ENCODE assay signal across 21 cellular contexts in the genomic region with DNA sequence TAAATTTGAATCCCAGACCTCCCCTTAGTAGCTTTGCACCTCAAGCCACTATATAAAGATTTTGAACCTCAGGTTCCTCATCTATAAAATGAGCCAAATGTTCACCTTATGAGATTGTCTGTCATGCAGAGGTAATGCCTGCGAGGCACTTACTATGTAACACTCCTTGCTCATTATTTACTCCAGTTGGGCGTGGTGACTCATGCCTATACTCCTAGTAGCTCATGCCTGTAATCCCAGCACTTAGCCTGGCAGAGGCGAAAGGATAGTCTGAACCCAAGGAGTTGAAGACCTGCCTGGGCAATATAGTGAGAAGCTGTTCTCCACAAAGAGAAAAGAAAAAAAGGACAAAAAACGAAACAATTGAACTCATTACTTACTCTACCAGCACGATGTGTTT.
A peak's percentile ranks its signal among the peaks of the same experiment; 100 is the strongest.
DNase-seq lines count a peak whose midpoint lies in the region; ATAC-seq, FAIRE-seq and TF ChIP-seq lines count a peak whose summit lies in the region.
"Had no signal": no experiment of that assay in that cellular context is flagged by ENCODE, and none has a peak within 500 bp of the region (broad histone marks: within the 10 kb centered on the region; RNA-seq: fewer than 3 reads in every experiment).

No MANE protein-coding gene starts in this region.

- H3K4me3 Mint-ChIP-seq in CD4-positive, alpha-beta memory T cell: peak overlapping the region in 1 of 8 donors; percentile 37
- no peak overlapping the region for H3K4me3 Mint-ChIP-seq in T-helper 17 cell
- H3K4me3 Mint-ChIP-seq: dendritic cell treated with granulocyte-macrophage colony-stimulating factor and Interleukin-4, amounts not matched to agents 40 ng/mL and 50 ng/mL, for 4 days; stimulated activated naive CD8-positive, alpha-beta T cell treated with anti-CD3 and anti-CD28 coated beads, Interleukin-15, Interleukin-2, amounts not matched to agents 100 ng/mL and 50 ng/mL, for 24 hours had no signal

- H3K9me1 ChIP-seq in keratinocyte (ENCODE audit: control insufficient read depth, extremely low read depth, insufficient read depth, low read length): no peaks in the 10 kb centered on the region

- CTCF ChIA-PET in CD4-positive, alpha-beta memory T cell (lab: Charles Lee; ENCODE audit: partially characterized antibody): no interaction called here
- CTCF ChIA-PET in HEK293 (lab: Yijun Ruan, JAX): no interaction called here

- peaks cover 43 to 49% of the 10 kb centered on the region in 2 donors for H3K36me3 Mint-ChIP-seq in CD4-positive, alpha-beta memory T cell
- peaks cover 13% of the 10 kb centered on the region for H3K36me3 Mint-ChIP-seq in T-helper 17 cell (ENCODE audit: low read depth)

- H3K4me3 ChIP-seq in CD4-positive, alpha-beta memory T cell (ENCODE audit: low read length in 2 of 2): no peak overlapping the region
- no peak overlapping the region for H3K4me3 ChIP-seq in HEK293 (ENCODE audit: low read depth, low read length)
- H3K4me3 ChIP-seq in keratinocyte (ENCODE audit: control insufficient read depth in 2 of 3, extremely low read depth in 1 of 3, insufficient read depth in 2 of 3, low read depth in 1 of 3, low read length in 3 of 3): no peak overlapping the region
- H3K4me3 ChIP-seq in left ventricle myocardium inferior: no peak overlapping the region
- H3K4me3 ChIP-seq: body of pancreas, gastrocnemius medialis, Peyer's patch had no signal

- H2AFZ ChIP-seq in keratinocyte (ENCODE audit: control insufficient read depth, low read length): no peak overlapping the region

- dilution Hi-C loops in keratinocyte (cut with MboI; ENCODE audit: extremely low pct_ligation_motif_present, low sequenced_read_pairs): no loop called here

- no peaks in the 10 kb centered on the region for H3K36me3 ChIP-seq in CD4-positive, alpha-beta memory T cell (ENCODE audit: insufficient read depth, low read length)
- H3K36me3 ChIP-seq in HEK293 (ENCODE audit: control insufficient read depth in 2 of 2, insufficient read depth in 1 of 2, low read length in 2 of 2) (no peaks in the 10 kb centered on the region), keratinocyte (ENCODE audit: control insufficient read depth in 2 of 2, extremely low read depth in 1 of 2, insufficient read depth in 2 of 2, low read length in 2 of 2) (peaks cover 0 to 1% of the 10 kb centered on the region in 2 experiments), left ventricle myocardium inferior (peaks cover 8% of the 10 kb centered on the region)
- H3K36me3 ChIP-seq: gastrocnemius medialis, Peyer's patch had no signal

- H3K9me3 ChIP-seq in CD4-positive, alpha-beta memory T cell (ENCODE audit: control insufficient read depth in 1 of 2, low read length in 2 of 2): no peaks in the 10 kb centered on the region
- no peaks in the 10 kb centered on the region for H3K9me3 ChIP-seq in HEK293 (ENCODE audit: control insufficient read depth, insufficient read depth, low read depth, low read length)
- H3K9me3 ChIP-seq in T-helper 17 cell (ENCODE audit: control insufficient read depth, low read length, poor library complexity, severe bottlenecking): no peaks in the 10 kb centered on the region
- H3K9me3 ChIP-seq in keratinocyte (ENCODE audit: control insufficient read depth, low read depth, low read length): no peaks in the 10 kb centered on the region
- no peaks in the 10 kb centered on the region for H3K9me3 ChIP-seq in left ventricle myocardium inferior (replicated peaks)
- H3K9me3 ChIP-seq: body of pancreas, gastrocnemius medialis, Peyer's patch had no signal

- H4K20me1 ChIP-seq in keratinocyte (ENCODE audit: control insufficient read depth, extremely low read depth, insufficient read depth, low read length): no peaks in the 10 kb centered on the region

- no peaks in the 10 kb centered on the region for H3K79me2 ChIP-seq in keratinocyte (ENCODE audit: control insufficient read depth, insufficient read depth, low read length)

- DNase-seq in CD4-positive, alpha-beta memory T cell: no peak
- DNase-seq in T-helper 17 cell (no peak), keratinocyte (ENCODE audit: low read depth, low spot score) (peak; percentile 28), NCI-H2029 (lab: John Stamatoyannopoulos, UW) (no peak), left ventricle myocardium inferior (no peak)
- DNase-seq in stimulated activated naive CD4-positive, alpha-beta T cell (lab: John Stamatoyannopoulos, UW): no peak
- DNase-seq: activated CD4-positive, alpha-beta T cell treated with anti-CD3 and anti-CD28 coated beads, Interleukin-2, amount 50 U/mL, for 1 hour; activated naive CD4-positive, alpha-beta T cell treated with anti-CD3 and anti-CD28 coated beads, Interleukin-2, amount 50 U/mL, for 16 hours; body of pancreas; gastrocnemius medialis; GOT3; NCI-H1092 treated with DMSO at 0.1 percent for 48 hours; NCI-H2107; Peyer's patch; right cardiac atrium had no signal

- H3K4me1 ChIP-seq in CD4-positive, alpha-beta memory T cell (ENCODE audit: insufficient read depth, low read length): peaks cover 90% of the 10 kb centered on the region
- H3K4me1 ChIP-seq in HEK293 (ENCODE audit: control insufficient read depth, insufficient read depth, low read length): peaks cover under 1% of the 10 kb centered on the region; the same call in 1 of the 2 replicates
- H3K4me1 ChIP-seq in keratinocyte (ENCODE audit: control insufficient read depth, extremely low read depth, insufficient read depth, low read length): peaks cover 5% of the 10 kb centered on the region
- peaks cover 34% of the 10 kb centered on the region for H3K4me1 ChIP-seq in left ventricle myocardium inferior

- intact Hi-C loops in CD4-positive, alpha-beta memory T cell (cut with micrococcal nuclease): no loop called here
- intact Hi-C loops in left ventricle myocardium inferior (cut with micrococcal nuclease): no loop called here

- H3K27me3 Mint-ChIP-seq in CD4-positive, alpha-beta memory T cell: no peaks in the 10 kb centered on the region
- H3K27me3 Mint-ChIP-seq in T-helper 17 cell: no peaks in the 10 kb centered on the region
- H3K27me3 Mint-ChIP-seq: dendritic cell treated with granulocyte-macrophage colony-stimulating factor and Interleukin-4, amounts not matched to agents 40 ng/mL and 50 ng/mL, for 4 days; stimulated activated naive CD8-positive, alpha-beta T cell treated with anti-CD3 and anti-CD28 coated beads, Interleukin-15, Interleukin-2, amounts not matched to agents 100 ng/mL and 50 ng/mL, for 24 hours had no signal

- FAIRE-seq in keratinocyte (lab: Jason Lieb, UNC): peak; percentile 75
- FAIRE-seq: TTC549 had no signal

- H3K9ac ChIP-seq in keratinocyte (ENCODE audit: control insufficient read depth, extremely low read depth, insufficient read depth, low read length): no peak overlapping the region

- no peaks in the 10 kb centered on the region for H3K9me3 Mint-ChIP-seq in CD4-positive, alpha-beta memory T cell
- H3K9me3 Mint-ChIP-seq: dendritic cell treated with granulocyte-macrophage colony-stimulating factor and Interleukin-4, amounts not matched to agents 40 ng/mL and 50 ng/mL, for 4 days; stimulated activated naive CD8-positive, alpha-beta T cell treated with anti-CD3 and anti-CD28 coated beads, Interleukin-15, Interleukin-2, amounts not matched to agents 100 ng/mL and 50 ng/mL, for 24 hours had no signal

- no peak for TF ChIP-seq CTCF in HEK293 (tag by site-specific recombination; IDR thresholded peaks at IDR 0.05)
- TF ChIP-seq CTCF in keratinocyte (optimal IDR thresholded peaks at IDR 0.05 in 1 of 3, IDR thresholded peaks at IDR 0.05 in 1 of 3, conservative IDR thresholded peaks at IDR 0.05 in 1 of 3; ENCODE audit: extremely low read depth in 1 of 3, insufficient read depth in 2 of 3, low read length in 3 of 3): no peak
- TF ChIP-seq CTCF in left ventricle myocardium inferior (IDR thresholded peaks at IDR 0.05; ENCODE audit: borderline replicate concordance): no peak

- no peak overlapping the region for H3K27ac ChIP-seq in CD4-positive, alpha-beta memory T cell (ENCODE audit: low read depth, low read length)
- H3K27ac ChIP-seq in HEK293 (ENCODE audit: extremely low read depth, low read depth, low read length) (no peak overlapping the region), keratinocyte (ENCODE audit: control insufficient read depth, insufficient read depth, low read length) (no peak overlapping the region), left ventricle myocardium inferior (replicated peaks) (no peak overlapping the region)
- H3K27ac ChIP-seq: body of pancreas, gastrocnemius medialis, Peyer's patch had no signal

- H3K27me3 ChIP-seq in CD4-positive, alpha-beta memory T cell (ENCODE audit: insufficient read depth, low read length): no peaks in the 10 kb centered on the region
- no peaks in the 10 kb centered on the region for H3K27me3 ChIP-seq in keratinocyte (ENCODE audit: control insufficient read depth, extremely low read depth, insufficient read depth, low read length)
- H3K27me3 ChIP-seq in left ventricle myocardium inferior (ENCODE audit: low read depth): no peaks in the 10 kb centered on the region
- H3K27me3 ChIP-seq: body of pancreas, gastrocnemius medialis, Peyer's patch had no signal

- POLR2A ChIA-PET in CD4-positive, alpha-beta memory T cell (lab: Charles Lee; ENCODE audit: partially characterized antibody): no interaction called here
- POLR2A ChIA-PET in HEK293 (lab: Yijun Ruan, JAX): no interaction called here

- H3K4me1 Mint-ChIP-seq in CD4-positive, alpha-beta memory T cell: peaks cover 67 to 84% (median 75%) of the 10 kb centered on the region in 4 donors
- H3K4me1 Mint-ChIP-seq in T-helper 17 cell: peaks cover 67% of the 10 kb centered on the region

- no peak for ATAC-seq in T-helper 17 cell
- ATAC-seq in GM19455 (IDR thresholded peaks at IDR 0.05; ENCODE audit: unreplicated experiment): no peak
- ATAC-seq: body of pancreas, gastrocnemius medialis, left lobe of liver, right cardiac atrium had no signal

- peak overlapping the region in 6 of 7 donors; percentile 58 to 96 (median 86) for H3K27ac Mint-ChIP-seq in CD4-positive, alpha-beta memory T cell
- H3K27ac Mint-ChIP-seq in T-helper 17 cell: peak overlapping the region; percentile 96
- H3K27ac Mint-ChIP-seq: dendritic cell treated with granulocyte-macrophage colony-stimulating factor and Interleukin-4, amounts not matched to agents 40 ng/mL and 50 ng/mL, for 4 days; stimulated activated naive CD8-positive, alpha-beta T cell treated with anti-CD3 and anti-CD28 coated beads, Interleukin-15, Interleukin-2, amounts not matched to agents 100 ng/mL and 50 ng/mL, for 24 hours had no signal

- H3K4me2 ChIP-seq in keratinocyte (ENCODE audit: control insufficient read depth, extremely low read depth, insufficient read depth, low read depth, low read length): no peak overlapping the region
